ENCODE assay signal across 16 cellular contexts in the genomic region with DNA sequence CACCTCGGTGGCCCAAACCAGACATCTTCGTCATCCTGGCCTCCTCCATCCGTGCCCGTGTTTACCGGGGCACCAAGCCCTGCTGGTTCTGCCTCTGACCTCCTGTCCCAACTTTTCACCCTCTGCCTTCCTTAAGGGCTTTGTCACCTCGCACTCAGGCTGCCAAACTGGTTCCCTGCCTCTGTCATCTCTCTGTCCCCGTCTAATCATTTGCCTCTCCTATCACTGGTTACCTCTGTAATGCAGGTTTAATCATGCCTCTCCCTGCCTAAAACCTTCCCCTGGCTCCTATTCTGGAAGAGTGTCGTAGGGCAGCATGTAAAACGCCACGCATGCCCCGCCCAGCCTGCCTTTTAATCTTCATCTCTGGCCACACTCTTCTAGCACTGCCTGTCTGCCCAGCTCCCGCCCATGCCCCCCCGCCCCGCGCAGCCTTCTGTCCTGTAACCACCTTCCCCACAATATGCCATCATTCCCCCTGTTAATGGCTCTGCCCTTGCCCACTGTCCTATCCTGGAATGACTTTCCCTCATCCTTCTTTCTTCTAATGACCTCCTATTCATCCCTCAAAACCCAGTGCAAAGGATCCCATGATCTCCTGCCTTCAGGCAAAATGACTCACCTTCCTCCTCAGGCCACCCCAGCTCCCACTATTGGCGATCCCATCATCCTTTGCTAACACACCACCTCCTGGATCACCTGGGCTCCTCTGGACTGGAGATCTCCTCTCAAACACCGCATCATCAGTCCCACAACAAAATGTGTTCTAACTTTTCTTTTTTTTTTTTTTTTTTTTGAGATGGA.
DNase-seq lines count a peak whose midpoint lies in the region; ATAC-seq, FAIRE-seq and TF ChIP-seq lines count a peak whose summit lies in the region.
"Had no signal": no experiment of that assay in that cellular context is flagged by ENCODE, and none has a peak within 500 bp of the region (broad histone marks: within the 10 kb centered on the region; RNA-seq: fewer than 3 reads in every experiment).

No MANE protein-coding gene starts in this region.

- H3K9me3 ChIP-seq in stomach = no peaks in the 10 kb centered on the region
- H3K9me3 ChIP-seq in kidney (ENCODE audit: control insufficient read depth in 1 of 2, low read length in 2 of 2) = no peaks in the 10 kb centered on the region
- H3K9me3 ChIP-seq: vagina had no signal

- no peaks in the 10 kb centered on the region for H3K27me3 Mint-ChIP-seq in activated T-cell treated with anti-CD3 and anti-CD28 coated beads, Interleukin-2, amount 50 U/mL, for 72 hours (ENCODE audit: low read depth)
- H3K27me3 Mint-ChIP-seq: dendritic cell treated with granulocyte-macrophage colony-stimulating factor and Interleukin-4, amounts not matched to agents 40 ng/mL and 50 ng/mL, for 4 days had no signal

- H3K36me3 Mint-ChIP-seq in activated T-cell treated with anti-CD3 and anti-CD28 coated beads, Interleukin-2, amount 50 U/mL, for 72 hours (ENCODE audit: insufficient read depth in 2 of 2) = peaks cover 3 to 9% of the 10 kb centered on the region in 2 donors

- H3K4me1 ChIP-seq in stomach = peaks cover 15 to 74% (median 42%) of the 10 kb centered on the region in 4 donors
- H3K4me1 ChIP-seq in kidney (ENCODE audit: control insufficient read depth in 1 of 2, insufficient read depth in 1 of 2, low read depth in 1 of 2, low read length in 2 of 2) = peaks cover 2 to 7% of the 10 kb centered on the region in 2 donors

- intact Hi-C loops in stomach (cut with DNase I; ENCODE audit: low total_unique reads) = no loop called here
- intact Hi-C loops in kidney (cut with DNase I) = no loop called here

- no peak for ATAC-seq in activated T-cell treated with anti-CD3 and anti-CD28 coated beads, Interleukin-2, amount 50 U/mL, for 72 hours (replicated peaks in 1 of 2)
- ATAC-seq: GM23338, sciatic nerve had no signal

- no peak for TF ChIP-seq CTCF in LNCaP clone FGC (IDR thresholded peaks at IDR 0.05; ENCODE audit: control insufficient read depth, extremely low read depth, insufficient read depth)
- TF ChIP-seq CTCF in stomach (IDR thresholded peaks at IDR 0.05) = no peak
- TF ChIP-seq CTCF in kidney (IDR thresholded peaks at IDR 0.05; ENCODE audit: borderline replicate concordance, extremely low read depth, insufficient read depth) = no peak

- no peaks in the 10 kb centered on the region for H3K9me3 Mint-ChIP-seq in activated T-cell treated with anti-CD3 and anti-CD28 coated beads, Interleukin-2, amount 50 U/mL, for 72 hours
- H3K9me3 Mint-ChIP-seq: dendritic cell treated with granulocyte-macrophage colony-stimulating factor and Interleukin-4, amounts not matched to agents 40 ng/mL and 50 ng/mL, for 4 days; GM23338; neural crest cell had no signal

- H3K9ac ChIP-seq in kidney (ENCODE audit: low read length in 2 of 2) = no peak overlapping the region

- H3K27ac ChIP-seq in epithelial cell of prostate (peak overlapping the region; percentile 58), stomach (peak overlapping the region in 4 of 5 donors; percentile 42 to 56 (median 54)), kidney (ENCODE audit: low read depth in 2 of 2, low read length in 2 of 2) (no peak overlapping the region)
- H3K27ac ChIP-seq: vagina had no signal

- no peak for DNase-seq in activated T-cell treated with anti-CD3 and anti-CD28 coated beads, Interleukin-2, amount 50 U/mL, for 72 hours
- no peak for DNase-seq in activated T-cell treated with anti-CD3 and anti-CD28 coated beads, Interleukin-2, amount 50 U/mL, for 48 hours
- DNase-seq in LNCaP clone FGC (ENCODE audit: low read depth) (peak; percentile 34), epithelial cell of prostate (ENCODE audit: low read depth, low spot score) (no peak), stomach (peak; percentile 48), AML-193 (lab: John Stamatoyannopoulos, UW) (no peak), midbrain (lab: John Stamatoyannopoulos, UW) (no peak), kidney (no peak)
- DNase-seq: DMS 273 treated with DMSO at 0.1 percent for 48 hours; NCI-H1105 treated with DMSO at 0.1 percent for 48 hours; stimulated activated CD4-positive, alpha-beta T cell treated with anti-CD3 and anti-CD28 coated beads, Interleukin-4, amount 100 ng/mL, for 1 hour had no signal

- peak overlapping the region; percentile 28 for H3K27ac Mint-ChIP-seq in activated T-cell treated with anti-CD3 and anti-CD28 coated beads, Interleukin-2, amount 50 U/mL, for 72 hours
- H3K27ac Mint-ChIP-seq: dendritic cell treated with granulocyte-macrophage colony-stimulating factor and Interleukin-4, amounts not matched to agents 40 ng/mL and 50 ng/mL, for 4 days; GM23338 had no signal

- H3K4me1 Mint-ChIP-seq in activated T-cell treated with anti-CD3 and anti-CD28 coated beads, Interleukin-2, amount 50 U/mL, for 72 hours (ENCODE audit: low read depth) = peaks cover 20% of the 10 kb centered on the region

- no peak overlapping the region for H3K4me3 ChIP-seq in LNCaP clone FGC (ENCODE audit: low read depth, low read length)
- no peak overlapping the region for H3K4me3 ChIP-seq in stomach
- H3K4me3 ChIP-seq in kidney (ENCODE audit: low read length in 2 of 2) = no peak overlapping the region
- H3K4me3 ChIP-seq: GM23338, vagina had no signal

- no peak overlapping the region for H3K4me3 Mint-ChIP-seq in activated T-cell treated with anti-CD3 and anti-CD28 coated beads, Interleukin-2, amount 50 U/mL, for 72 hours
- H3K4me3 Mint-ChIP-seq: dendritic cell treated with granulocyte-macrophage colony-stimulating factor and Interleukin-4, amounts not matched to agents 40 ng/mL and 50 ng/mL, for 4 days; GM23338; neural crest cell had no signal

- FAIRE-seq in kidney (lab: Jason Lieb, UNC) = no peak

- H3K27me3 ChIP-seq in stomach = no peaks in the 10 kb centered on the region
- H3K27me3 ChIP-seq: vagina had no signal

- H3K36me3 ChIP-seq in stomach (peaks cover 0 to 42% (median 22%) of the 10 kb centered on the region in 4 donors), kidney (ENCODE audit: control insufficient read depth in 1 of 2, insufficient read depth in 2 of 2, low read length in 2 of 2) (no peaks in the 10 kb centered on the region)

- TF ChIP-seq EP300 in stomach (IDR thresholded peaks at IDR 0.05) = no peak

- no peak for TF ChIP-seq POLR2A in stomach (IDR thresholded peaks at IDR 0.05)

- 56 to 73% (median 64%) methylated on average over 17 of the region's 17 CpGs for WGBS in stomach, 5 donors

Comparison
In these comparisons a context has a peak if more than half of its experiments do, and no peak if none do; other contexts are left out.
1. DNase-seq: peak in LNCaP clone FGC (single experiment) and stomach (single experiment); none in activated T-cell treated with anti-CD3 and anti-CD28 coated beads, Interleukin-2, amount 50 U/mL, for 72 hours (0 of 2), activated T-cell treated with anti-CD3 and anti-CD28 coated beads, Interleukin-2, amount 50 U/mL, for 48 hours (0 of 2), epithelial cell of prostate (single experiment), AML-193 (0 of 2), midbrain (single experiment) and kidney (single experiment).
2. H3K27ac ChIP-seq: peak in epithelial cell of prostate (single experiment) and stomach (4 of 5); none in kidney (0 of 2).